8 cellular contexts compared by ENCODE assay signal in genomic region chr7:157302314-157302711, GRCh38. TPM values are rescaled to one million over a fixed set of nuclear protein-coding genes. Genes with fewer than 3 reads are reported as not detected.
DNase-seq lines count a peak whose midpoint lies in the region; ATAC-seq, FAIRE-seq and TF ChIP-seq lines count a peak whose summit lies in the region.

No MANE protein-coding gene starts in this region.

- H3K27ac Mint-ChIP-seq in stimulated activated naive CD8-positive, alpha-beta T cell treated with anti-CD3 and anti-CD28 coated beads, Interleukin-15, amount 100 ng/mL, for 72 hours, result peak overlapping the region; percentile 87 to 95

- H3K79me2 ChIP-seq in K562 (ENCODE audit: control insufficient read depth, insufficient read depth, low read length), result no peaks in the 10 kb centered on the region

- POLR2A ChIA-PET in K562 (lab: Yijun Ruan, JAX), result interaction anchor here (0.6 kb wide), 1 partner anchor 817 kb away, joined by 3 read pairs; no protein-coding TSS in a partner anchor

- ATAC-seq in GM21717 (IDR thresholded peaks at IDR 0.05; ENCODE audit: unreplicated experiment) (peak; percentile 94), K562 (peak; percentile 11), mucosa of descending colon (peak; percentile 87)
- peak; percentile 98 for ATAC-seq in stimulated activated naive CD8-positive, alpha-beta T cell treated with anti-CD3 and anti-CD28 coated beads, Interleukin-15, amount 100 ng/mL, for 72 hours

- H3K4me3 ChIP-seq in K562 (no peak overlapping the region), mucosa of descending colon (no peak overlapping the region)

- no peak overlapping the region for H3K4me2 ChIP-seq in K562 (ENCODE audit: insufficient read depth, low read length)

- H3K9me3 ChIP-seq in KOPT-K1 (ENCODE audit: insufficient read depth, low read length, poor library complexity, severe bottlenecking) (no peaks in the 10 kb centered on the region), K562 (replicated peaks; ENCODE audit: control insufficient read depth, insufficient read depth, low read depth, low read length) (no peaks in the 10 kb centered on the region), mucosa of descending colon (no peaks in the 10 kb centered on the region)

- H3K9ac ChIP-seq in K562 (ENCODE audit: insufficient read depth in 1 of 2, low read depth in 2 of 2, low read length in 2 of 2), result no peak overlapping the region

- intact Hi-C loops in K562 (cut with micrococcal nuclease), result no loop called here
- intact Hi-C loops in mucosa of descending colon (cut with DNase I, micrococcal nuclease), result no loop called here

- TF ChIP-seq EP300 in K562 (IDR thresholded peaks at IDR 0.05; ENCODE audit: low read length), result no peak

- CTCF ChIA-PET in K562 (lab: Yijun Ruan, JAX; ENCODE audit: low intra/inter-chr PET ratio), result no interaction called here

- WGBS in K562 (ENCODE audit: insufficient coverage, low coverage, missing lambda C conversion rate), result 38% methylated on average over 11 of the region's 11 CpGs

- TF ChIP-seq CTCF in K562 (IDR thresholded peaks at IDR 0.05 in 2 of 3, conservative IDR thresholded peaks at IDR 0.05 in 1 of 3; ENCODE audit: insufficient read depth in 2 of 3, low read depth in 1 of 3, low read length in 3 of 3) (no peak), mucosa of descending colon (IDR thresholded peaks at IDR 0.05) (no peak)

- H3K27me3 Mint-ChIP-seq in stimulated activated naive CD8-positive, alpha-beta T cell treated with anti-CD3 and anti-CD28 coated beads, Interleukin-15, amount 100 ng/mL, for 72 hours, result no peaks in the 10 kb centered on the region

- H3K4me1 ChIP-seq in K562 (replicated peaks in 1 of 2; ENCODE audit: control insufficient read depth in 2 of 2, insufficient read depth in 2 of 2, low read length in 2 of 2) (peaks cover 18 to 30% of the 10 kb centered on the region in 2 experiments; a peak in 4 of 5 replicates), mucosa of descending colon (ENCODE audit: low read depth) (no peaks in the 10 kb centered on the region)

- H3K4me3 Mint-ChIP-seq in stimulated activated naive CD8-positive, alpha-beta T cell treated with anti-CD3 and anti-CD28 coated beads, Interleukin-15, amount 100 ng/mL, for 72 hours, result peak overlapping the region; percentile 65 to 77

- peak overlapping the region; percentile 77 for H2AFZ ChIP-seq in K562 (ENCODE audit: low read depth, low read length)

- DNase-seq in GF-D8 (lab: John Stamatoyannopoulos, UW), result peak; percentile 99
- peak; percentile 76 for DNase-seq in UCSD-AML1 (lab: John Stamatoyannopoulos, UW; ENCODE audit: unreplicated experiment)
- peak in 2 of 4 experiments; percentile 46 to 49 for DNase-seq in K562 (ENCODE audit: extremely low read depth in 1 of 4, low spot score in 3 of 4)
- peak; percentile 51 to 88 (median 65) for DNase-seq in mucosa of descending colon
- DNase-seq in stimulated activated naive CD8-positive, alpha-beta T cell treated with anti-CD3 and anti-CD28 coated beads, Interleukin-15, amount 100 ng/mL, for 72 hours, result peak; percentile 70 to 93
- DNase-seq in NCI-H128 (lab: John Stamatoyannopoulos, UW; ENCODE audit: unreplicated experiment), result no peak

- BruUV-seq in K562 (replicated peaks; lab: Mats Ljungman, UMichigan), result no TSS peak

- no peaks in the 10 kb centered on the region for H4K20me1 ChIP-seq in K562 (replicated peaks; ENCODE audit: control insufficient read depth, insufficient read depth, low read length)

- H3K9me3 Mint-ChIP-seq in stimulated activated naive CD8-positive, alpha-beta T cell treated with anti-CD3 and anti-CD28 coated beads, Interleukin-15, amount 100 ng/mL, for 72 hours, result peaks cover 0 to 6% of the 10 kb centered on the region in 2 donors

- FAIRE-seq in K562 (lab: Jason Lieb, UNC), result no peak

- in situ Hi-C loops in K562 (cut with MboI), result no loop called here

- TF ChIP-seq POLR2A in K562 (conservative IDR thresholded peaks at IDR 0.05), result no peak

- H3K27ac ChIP-seq in KOPT-K1 (ENCODE audit: low read depth, low read length, poor library complexity, severe bottlenecking), result peak overlapping the region; percentile 98
- H3K27ac ChIP-seq in K562 (ENCODE audit: extremely low read depth, low read depth, low read length), result no peak overlapping the region

- H3K4me1 Mint-ChIP-seq in stimulated activated naive CD8-positive, alpha-beta T cell treated with anti-CD3 and anti-CD28 coated beads, Interleukin-15, amount 100 ng/mL, for 72 hours, result peaks cover 64% of the 10 kb centered on the region

- no peaks in the 10 kb centered on the region; a peak in 3 of 5 replicates for H3K27me3 ChIP-seq in K562 (ENCODE audit: control insufficient read depth in 2 of 2, insufficient read depth in 2 of 2, low read length in 2 of 2)

- peaks cover 8% of the 10 kb centered on the region for H3K9me1 ChIP-seq in K562 (ENCODE audit: control insufficient read depth, insufficient read depth, low read length)

- TF ChIP-seq RAD21 in K562 (CRISPR knock-in tag; conservative IDR thresholded peaks at IDR 0.05 in 1 of 2, IDR thresholded peaks at IDR 0.05 in 1 of 2), result no peak

- H3K36me3 ChIP-seq in KOPT-K1 (ENCODE audit: insufficient read depth, low read length) (no peaks in the 10 kb centered on the region), K562 (ENCODE audit: control insufficient read depth, insufficient read depth, low read length) (no peaks in the 10 kb centered on the region), mucosa of descending colon (ENCODE audit: low read depth) (no peaks in the 10 kb centered on the region)

TF ChIP-seq in K562, 482 proteins besides CTCF, POLR2A, EP300 and RAD21 (continues in another document):
- TF ChIP-seq ZNF507 (tag; conservative IDR thresholded peaks at IDR 0.05) (no peak), ATF4 (CRISPR knock-in tag; IDR thresholded peaks at IDR 0.05) (no peak), MAFG (tag; conservative IDR thresholded peaks at IDR 0.05) (0 out of 2 replicates have a peak, but pooled peaks have one; percentile 10), C11orf30 (IDR thresholded peaks at IDR 0.05; ENCODE audit: low read depth) (peak; percentile 58; the same call in 1 of the 2 replicates), NFYB (IDR thresholded peaks at IDR 0.05; ENCODE audit: extremely low read depth, insufficient read length) (no peak), POLR2AphosphoS2 (IDR thresholded peaks at IDR 0.05; ENCODE audit: low read length) (no peak), FOXK2 (conservative IDR thresholded peaks at IDR 0.05 in 1 of 2, IDR thresholded peaks at IDR 0.05 in 1 of 2; ENCODE audit: low read depth in 2 of 2) (no peak), PKNOX1 (IDR thresholded peaks at IDR 0.05) (no peak), ZNF316 (IDR thresholded peaks at IDR 0.05) (peak; percentile 77), BMI1 (IDR thresholded peaks at IDR 0.05; ENCODE audit: low read length) (no peak), MEIS2 (IDR thresholded peaks at IDR 0.05; ENCODE audit: partially characterized antibody) (no peak), ZNF740 (CRISPR knock-in tag; IDR thresholded peaks at IDR 0.05) (no peak), ZNF740 (tag; IDR thresholded peaks at IDR 0.05) (no peak), PTBP1 (IDR thresholded peaks at IDR 0.05; ENCODE audit: low read depth, low read length) (no peak), PHB (CRISPR knock-in tag; IDR thresholded peaks at IDR 0.05) (no peak)

RNA-seq across cellular contexts. Expression of gene DNAJB6, which starts 34.5 kb away (rescaled TPM):
- 136 and 330 TPM in 2 replicates for total RNA-seq in K562 (2011; cell fraction: chromatin; rRNA removed; ENCODE audit: low replicate concordance)
- 82.5 and 83.7 TPM in 2 replicates for total RNA-seq in K562 (2011; cell fraction: nucleolus; rRNA removed)
- total RNA-seq in K562 (2011; cell fraction: nucleoplasm; rRNA removed), result 139 and 175 TPM in 2 replicates
- total RNA-seq in K562 (2014; rRNA removed) (116 and 147 TPM in 2 replicates), K562 (2014; rRNA removed; fragmentation: Illumina TruSeq; extraction: Trizol) (135 and 158 TPM in 2 replicates), K562 (2015; rRNA removed; fragmentation: Illumina TruSeq; extraction: Trizol) (132 and 149 TPM in 2 replicates), K562 (2021) (128 and 131 TPM in 2 replicates), mucosa of descending colon (100 to 1,000 TPM in 1 of 3 donors, 10 to 100 TPM in 2; 71.2 to 165 (median 75.0) TPM)
- polyA plus RNA-seq in K562 (2011; rRNA removed) (63.1 and 84.5 TPM in 2 replicates), K562 (2014; fragmentation: Illumina TruSeq; extraction: Trizol) (158 and 225 TPM in 2 replicates), K562 (2014; fragmentation: Nextera tagmentation; extraction: Ambion mirVana) (100 to 1,000 TPM in 1 of 2 experiments, 10 to 100 TPM in 1; 96.6 to 100 TPM), K562 (2014; rRNA removed) (135 and 158 TPM in 2 replicates)
- 30.0 and 41.8 TPM in 2 replicates for polyA plus RNA-seq in K562 (2011; cell fraction: cytosol; rRNA removed)
- polyA plus RNA-seq in K562 (2011; cell fraction: nucleus; rRNA removed), result 45.6 and 48.0 TPM in 2 replicates
- 109 and 130 TPM in 2 replicates for polyA plus RNA-seq in K562 (2012)
- polyA minus RNA-seq in K562 (2011; rRNA and poly(A)+ RNA removed), result 60.6 and 70.5 TPM in 2 replicates
- 59.2 and 63.5 TPM in 2 replicates for polyA minus RNA-seq in K562 (2011; cell fraction: cytosol; rRNA and poly(A)+ RNA removed)
- polyA minus RNA-seq in K562 (2011; cell fraction: nucleus; rRNA and poly(A)+ RNA removed), result 39.3 and 44.5 TPM in 2 replicates

Comparison
In these comparisons a context has a peak if more than half of its experiments do, and no peak if none do; other contexts are left out.
1. ATAC-seq: peak in every context shown above with its lines; median percentile 98 in stimulated activated naive CD8-positive, alpha-beta T cell treated with anti-CD3 and anti-CD28 coated beads, Interleukin-15, amount 100 ng/mL, for 72 hours; 94 in GM21717; 87 in mucosa of descending colon; 11 in K562.